Comparison of ENCODE assay signal across 8 cellular contexts in genomic region chr10:23516530-23516929, GRCh38.
A peak's percentile ranks its signal among the peaks of the same experiment; 100 is the strongest.
DNase-seq lines count a peak whose midpoint lies in the region; FAIRE-seq and TF ChIP-seq lines count a peak whose summit lies in the region.

No MANE protein-coding gene starts in this region.

- H3K56ac ChIP-seq in H9 (ENCODE audit: insufficient read length, low read depth, low read length): no peak overlapping the region

- dilution Hi-C loops in keratinocyte (cut with MboI; ENCODE audit: extremely low pct_ligation_motif_present, low sequenced_read_pairs): no loop called here

- peaks cover 8 to 13% (median 11%) of the 10 kb centered on the region in 3 experiments; a peak in 6 of 7 replicates for H3K36me3 Mint-ChIP-seq in H9 (ENCODE audit: insufficient read depth in 1 of 3, low read depth in 3 of 3)

- no peak overlapping the region for H3K27ac ChIP-seq in H9 (ENCODE audit: insufficient read length, low read depth, low read length)
- H3K27ac ChIP-seq in VCaP: peak overlapping the region; percentile 7; the same call in 1 of the 2 replicates
- H3K27ac ChIP-seq in keratinocyte (ENCODE audit: control insufficient read depth, insufficient read depth, low read length): no peak overlapping the region
- H3K27ac ChIP-seq in coronary artery: no peak overlapping the region

- peak; percentile 22 for DNase-seq in ACHN
- no peak for DNase-seq in H9
- no peak for DNase-seq in keratinocyte (ENCODE audit: low read depth, low spot score)
- DNase-seq in NCI-H510A (lab: John Stamatoyannopoulos, UW): no peak
- no peak for DNase-seq in NCI-H2227 (lab: John Stamatoyannopoulos, UW; ENCODE audit: unreplicated experiment)
- DNase-seq in coronary artery (ENCODE audit: low spot score): no peak
- no peak for DNase-seq in NCI-H345 treated with DMSO at 0.1 percent for 48 hours (lab: John Stamatoyannopoulos, UW; ENCODE audit: unreplicated experiment)

- H3K79me2 ChIP-seq in H9 (ENCODE audit: insufficient read depth, low read length) (no peaks in the 10 kb centered on the region), keratinocyte (ENCODE audit: control insufficient read depth, insufficient read depth, low read length) (no peaks in the 10 kb centered on the region)

- no peak overlapping the region for H3K9ac ChIP-seq in H9 (ENCODE audit: extremely low read depth, insufficient read length, low read length)
- no peak overlapping the region for H3K9ac ChIP-seq in keratinocyte (ENCODE audit: control insufficient read depth, extremely low read depth, insufficient read depth, low read length)

- H3K4me3 Mint-ChIP-seq in H9: no peak overlapping the region

- H3K23ac ChIP-seq in H9 (ENCODE audit: insufficient read length, low read depth, low read length): no peak overlapping the region

- no peak overlapping the region for H2AK5ac ChIP-seq in H9 (ENCODE audit: insufficient read length, low read length)

- no peak overlapping the region for H3K4me3 ChIP-seq in keratinocyte (ENCODE audit: control insufficient read depth in 2 of 3, extremely low read depth in 1 of 3, insufficient read depth in 2 of 3, low read depth in 1 of 3, low read length in 3 of 3)
- H3K4me3 ChIP-seq in coronary artery: no peak overlapping the region

- no peaks in the 10 kb centered on the region for H3K23me2 ChIP-seq in H9 (ENCODE audit: insufficient read length, low read depth, low read length, poor library complexity, severe bottlenecking)

- H3K9me3 ChIP-seq in H9 (ENCODE audit: control insufficient read depth, low read depth, low read length) (peaks cover 8% of the 10 kb centered on the region), keratinocyte (ENCODE audit: control insufficient read depth, low read depth, low read length) (no peaks in the 10 kb centered on the region)

- H4K5ac ChIP-seq in H9 (ENCODE audit: insufficient read length, low read depth, low read length): no peak overlapping the region

- no peaks in the 10 kb centered on the region for H3K4me1 Mint-ChIP-seq in H9

- no peak overlapping the region for H2AFZ ChIP-seq in H9 (ENCODE audit: low read length)
- H2AFZ ChIP-seq in keratinocyte (ENCODE audit: control insufficient read depth, low read length): no peak overlapping the region

- no peak overlapping the region for H2BK12ac ChIP-seq in H9 (ENCODE audit: insufficient read length, low read depth, low read length)

- H3K27me3 Mint-ChIP-seq in H9 (ENCODE audit: low read depth): peaks cover 7% of the 10 kb centered on the region

- whole genome bisulfite sequencing in H9 (ENCODE audit: extremely low coverage, insufficient read length, low lambda C conversion rate): no CpG with 5 or more reads among the region's 3 CpGs

- no peak overlapping the region for H3K4ac ChIP-seq in H9 (ENCODE audit: low read depth, low read length)

- no peak overlapping the region for H3K18ac ChIP-seq in H9 (ENCODE audit: insufficient read length, low read depth, low read length)

- TF ChIP-seq CTCF in H9 (conservative IDR thresholded peaks at IDR 0.05) (peak; percentile 76), VCaP (conservative IDR thresholded peaks at IDR 0.05) (peak; percentile 80), keratinocyte (optimal IDR thresholded peaks at IDR 0.05 in 1 of 3, IDR thresholded peaks at IDR 0.05 in 1 of 3, conservative IDR thresholded peaks at IDR 0.05 in 1 of 3; ENCODE audit: extremely low read depth in 1 of 3, insufficient read depth in 2 of 3, low read length in 3 of 3) (peak; percentile 56 to 67 (median 60)), coronary artery (IDR thresholded peaks at IDR 0.05) (no peak)

- no peaks in the 10 kb centered on the region for H3K36me3 ChIP-seq in keratinocyte (ENCODE audit: control insufficient read depth in 2 of 2, extremely low read depth in 1 of 2, insufficient read depth in 2 of 2, low read length in 2 of 2)

- H3K4me1 ChIP-seq in H9 (ENCODE audit: insufficient read depth, low read length) (no peaks in the 10 kb centered on the region), keratinocyte (ENCODE audit: control insufficient read depth, extremely low read depth, insufficient read depth, low read length) (peaks cover 6% of the 10 kb centered on the region)

- H3K4me2 ChIP-seq in H9 (ENCODE audit: insufficient read depth, insufficient read length, low read length) (no peak overlapping the region), keratinocyte (ENCODE audit: control insufficient read depth, extremely low read depth, insufficient read depth, low read depth, low read length) (no peak overlapping the region)

- no peak overlapping the region for H3K27ac Mint-ChIP-seq in H9

- no peak overlapping the region for H3T11ph ChIP-seq in H9 (ENCODE audit: low read length)

- no peaks in the 10 kb centered on the region for H3K9me1 ChIP-seq in keratinocyte (ENCODE audit: control insufficient read depth, extremely low read depth, insufficient read depth, low read length)

- FAIRE-seq in keratinocyte (lab: Jason Lieb, UNC): no peak

- no peak overlapping the region for H4K8ac ChIP-seq in H9 (replicated peaks; ENCODE audit: insufficient read length, low read depth, low read length)

- H4K91ac ChIP-seq in H9 (ENCODE audit: insufficient read length, low read depth, low read length): no peak overlapping the region

- H2BK120ac ChIP-seq in H9 (ENCODE audit: low read depth, low read length, poor library complexity, severe bottlenecking): no peak overlapping the region

- H2BK20ac ChIP-seq in H9 (ENCODE audit: low read depth, low read length, poor library complexity, severe bottlenecking): no peak overlapping the region

- H3K9me3 Mint-ChIP-seq in H9: peaks cover 20 to 21% of the 10 kb centered on the region in 2 experiments

- in situ Hi-C loops in ACHN (cut with HindIII; ENCODE audit: low pct_ligation_motif_present, low pct_unique_long_range_greater_than_20kb, low sequenced_read_pairs): no loop called here

- H3K79me1 ChIP-seq in H9 (ENCODE audit: insufficient read depth, low read depth, low read length, poor library complexity, severe bottlenecking): no peaks in the 10 kb centered on the region

- no peak overlapping the region for H2BK5ac ChIP-seq in H9 (ENCODE audit: insufficient read length, low read length)

- H3K14ac ChIP-seq in H9 (ENCODE audit: insufficient read depth, low read length): no peak overlapping the region

- H4K20me1 ChIP-seq in H9 (ENCODE audit: control insufficient read depth, insufficient read depth, insufficient read length) (no peaks in the 10 kb centered on the region), keratinocyte (ENCODE audit: control insufficient read depth, extremely low read depth, insufficient read depth, low read length) (no peaks in the 10 kb centered on the region)

- H3K27me3 ChIP-seq in H9 (ENCODE audit: insufficient read depth, low read length): no peaks in the 10 kb centered on the region
- peaks cover 14% of the 10 kb centered on the region for H3K27me3 ChIP-seq in keratinocyte (ENCODE audit: control insufficient read depth, extremely low read depth, insufficient read depth, low read length)

- H2BK15ac ChIP-seq in H9 (ENCODE audit: low read depth, low read length): no peak overlapping the region
